ENCODE assay signal across 12 cellular contexts in genomic region chr5:120258123-120258522, GRCh38.
DNase-seq lines count a peak whose midpoint lies in the region; ATAC-seq and TF ChIP-seq lines count a peak whose summit lies in the region.
"Had no signal": no experiment of that assay in that cellular context is flagged by ENCODE, and none has a peak within 500 bp of the region (broad histone marks: within the 10 kb centered on the region; RNA-seq: fewer than 3 reads in every experiment).

No MANE protein-coding gene starts in this region.

- no peaks in the 10 kb centered on the region for H3K36me3 Mint-ChIP-seq in MCF 10A (ENCODE audit: insufficient read depth, unreplicated experiment)

- no peak for TF ChIP-seq POLR2A in breast epithelium (IDR thresholded peaks at IDR 0.05)
- no peak for TF ChIP-seq POLR2A in stomach (IDR thresholded peaks at IDR 0.05)

- no peak overlapping the region for H3K27ac Mint-ChIP-seq in MCF 10A (ENCODE audit: low read depth, unreplicated experiment)

- POLR2A ChIA-PET in MCF 10A (lab: Yijun Ruan, JAX) (no interaction called here), GM10248 (lab: Yijun Ruan, JAX) (no interaction called here)

- no TSS peak for BruUV-seq in MCF 10A (replicated peaks; lab: Mats Ljungman, UMichigan)

- H3K36me3 ChIP-seq in breast epithelium = no peaks in the 10 kb centered on the region
- H3K36me3 ChIP-seq in stomach = no peaks in the 10 kb centered on the region
- H3K36me3 ChIP-seq: adrenal gland, SJCRH30 had no signal

- no peaks in the 10 kb centered on the region for H3K4me1 ChIP-seq in breast epithelium
- H3K4me1 ChIP-seq in stomach = no peaks in the 10 kb centered on the region
- H3K4me1 ChIP-seq: SJCRH30 had no signal

- no peaks in the 10 kb centered on the region for H3K27me3 Mint-ChIP-seq in MCF 10A (ENCODE audit: insufficient read depth, unreplicated experiment)

- no peak for TF ChIP-seq EP300 in stomach (IDR thresholded peaks at IDR 0.05)

- peak; percentile 53 to 60 for ATAC-seq in left cardiac atrium

- intact Hi-C loops in MCF 10A (cut with micrococcal nuclease) (no loop called here), breast epithelium (cut with DNase I; ENCODE audit: low total_unique reads) (no loop called here), left cardiac atrium (cut with DNase I) (no loop called here), stomach (cut with DNase I; ENCODE audit: low total_unique reads) (no loop called here)

- H3K4me3 ChIP-seq in breast epithelium (no peak overlapping the region), stomach (no peak overlapping the region)
- H3K4me3 ChIP-seq: adrenal gland, SJCRH30 had no signal

- WGBS in stomach, 5 donors = 59 to 71% (median 64%) methylated on average over 4 of the region's 4 CpGs

- peak; percentile 30 for DNase-seq in MCF 10A (ENCODE audit: unreplicated experiment)
- no peak for DNase-seq in breast epithelium (ENCODE audit: low spot score in 2 of 2)
- peak; percentile 10 for DNase-seq in RPMI7951 (ENCODE audit: low read depth)
- no peak for DNase-seq in left cardiac atrium
- DNase-seq in stomach = no peak
- DNase-seq in GM10248 (ENCODE audit: extremely low spot score) = no peak
- no peak for DNase-seq in EL
- no peak for DNase-seq in NCI-H526 (lab: John Stamatoyannopoulos, UW)
- DNase-seq: NCI-H1417 treated with DMSO at 0.1 percent for 48 hours, SJCRH30 had no signal

- H3K9me3 ChIP-seq in breast epithelium (no peaks in the 10 kb centered on the region), stomach (no peaks in the 10 kb centered on the region)
- H3K9me3 ChIP-seq: adrenal gland, SJCRH30 had no signal

- no peak overlapping the region for H3K4me3 Mint-ChIP-seq in MCF 10A (ENCODE audit: unreplicated experiment)

- CTCF ChIA-PET in MCF 10A (lab: Yijun Ruan, JAX) (interaction anchor here (0.7 kb wide), 1 partner anchor 88 kb away, joined by 3 read pairs; no protein-coding TSS in a partner anchor), GM10248 (lab: Yijun Ruan, JAX) (no interaction called here)

- peak overlapping the region in 1 of 2 donors; percentile 54 for H3K27ac ChIP-seq in breast epithelium
- H3K27ac ChIP-seq in stomach = no peak overlapping the region
- H3K27ac ChIP-seq: 22Rv1, SJCRH30 had no signal

- H3K27me3 ChIP-seq in breast epithelium (no peaks in the 10 kb centered on the region), stomach (no peaks in the 10 kb centered on the region)
- H3K27me3 ChIP-seq: adrenal gland, SJCRH30 had no signal

- no peaks in the 10 kb centered on the region for H3K9me3 Mint-ChIP-seq in MCF 10A (ENCODE audit: unreplicated experiment)

- H3K4me1 Mint-ChIP-seq in MCF 10A (ENCODE audit: insufficient read depth, unreplicated experiment) = peaks cover 18% of the 10 kb centered on the region

- TF ChIP-seq CTCF in MCF 10A (IDR thresholded peaks at IDR 0.05; ENCODE audit: unreplicated experiment) (no peak), breast epithelium (IDR thresholded peaks at IDR 0.05) (no peak), stomach (IDR thresholded peaks at IDR 0.05) (no peak), GM10248 (IDR thresholded peaks at IDR 0.05; ENCODE audit: control extremely low read depth, extremely low read depth, low read depth, missing control alignments) (no peak)

Comparison
In these comparisons a context has a peak if more than half of its experiments do, and no peak if none do; other contexts are left out.
1. DNase-seq: peak in MCF 10A (single experiment) and RPMI7951 (single experiment); none in breast epithelium (0 of 2), left cardiac atrium (single experiment), stomach (single experiment), GM10248 (single experiment), EL (single experiment) and NCI-H526 (0 of 2).